ENCODE assay signal across 8 cellular contexts in genomic region chr12:107685360-107686248, GRCh38. TPM values are rescaled to one million over a fixed set of nuclear protein-coding genes. Genes with fewer than 3 reads are reported as not detected.
DNase-seq lines count a peak whose midpoint lies in the region; ATAC-seq and TF ChIP-seq lines count a peak whose summit lies in the region.

Gene PWP1 (plus strand): TSS chr12:107685799. CDS start chr12:107685900, 101 bp downstream.

- ATAC-seq in GM21717 (IDR thresholded peaks at IDR 0.05; ENCODE audit: unreplicated experiment) = peak; percentile 89

- BruUV-seq in PC-9 (replicated peaks; lab: Mats Ljungman, UMichigan) = TSS peak; percentile 88

- CTCF ChIA-PET in PC-9 (lab: Charles Lee) = no interaction called here

- H3F3A ChIP-seq in PC-9 (ENCODE audit: insufficient read depth, low read depth) = peaks cover 8% of the 10 kb centered on the region; the same call in 1 of the 2 replicates

- peak within 1 kb of the TSS; percentile 94 to 98 for H3K9ac ChIP-seq in mucosa of rectum (ENCODE audit: low read depth in 1 of 2, low read length in 2 of 2)

- TF ChIP-seq POLR2A in erythroblast (IDR thresholded peaks at IDR 0.05; ENCODE audit: low read length) = peak; percentile 90

- H3K27me3 ChIP-seq in PC-9 (ENCODE audit: insufficient read depth, low read depth) (no peaks in the 10 kb centered on the region), mucosa of rectum (ENCODE audit: control insufficient read depth in 2 of 2, insufficient read depth in 2 of 2, low read length in 2 of 2) (no peaks in the 10 kb centered on the region)

- H3K79me2 ChIP-seq in PC-9 (ENCODE audit: low read depth) = peaks cover 23% of the 10 kb centered on the region

- POLR2A ChIA-PET in PC-9 (lab: Charles Lee; ENCODE audit: unreplicated experiment) = no interaction called here

- H3K36me3 ChIP-seq in PC-9 (ENCODE audit: low read depth) (peaks cover 2% of the 10 kb centered on the region; the same call in 1 of the 2 replicates), mucosa of rectum (ENCODE audit: control insufficient read depth in 2 of 2, insufficient read depth in 2 of 2, low read length in 2 of 2) (peaks cover 21 to 22% of the 10 kb centered on the region in 2 donors)

- H3K27ac ChIP-seq in PC-9 = peak within 1 kb of the TSS; percentile 71
- peak within 1 kb of the TSS; percentile 84 to 88 for H3K27ac ChIP-seq in mucosa of rectum (ENCODE audit: low read depth in 2 of 2, low read length in 2 of 2)

- H2AFZ ChIP-seq in PC-9 = peak within 1 kb of the TSS; percentile 89

- no peaks in the 10 kb centered on the region for H4K20me1 ChIP-seq in PC-9 (ENCODE audit: insufficient read depth)

- peaks cover 6% of the 10 kb centered on the region; the same call in 1 of the 2 replicates for H3K4me1 ChIP-seq in PC-9 (replicated peaks; ENCODE audit: insufficient read depth)
- peaks cover 5 to 10% of the 10 kb centered on the region in 2 donors for H3K4me1 ChIP-seq in mucosa of rectum (ENCODE audit: control insufficient read depth in 2 of 2, insufficient read depth in 2 of 2, low read length in 2 of 2)

- H3K4me3 ChIP-seq in PC-9 (peak within 1 kb of the TSS; percentile 64), mucosa of rectum (ENCODE audit: low read length in 2 of 2) (peak within 1 kb of the TSS; percentile 96 to 97)

- H3K9me3 ChIP-seq in PC-9 (ENCODE audit: insufficient read depth, low read depth) (no peaks in the 10 kb centered on the region), mucosa of rectum (ENCODE audit: control insufficient read depth in 2 of 2, low read length in 2 of 2) (no peaks in the 10 kb centered on the region)

- DNase-seq in DMS53 (lab: John Stamatoyannopoulos, UW) = peak; percentile 99
- peak; percentile 96 for DNase-seq in KBM-7
- peak; percentile 88 to 91 for DNase-seq in PC-9
- DNase-seq in activated T-cell treated with anti-CD3 and anti-CD28 coated beads, Interleukin-2, amount 50 U/mL, for 1 hour = peak; percentile 95
- peak; percentile 97 to 99 for DNase-seq in erythroblast (lab: John Stamatoyannopoulos, UW)
- DNase-seq in stimulated activated CD8-positive, alpha-beta memory T cell treated with anti-CD3 and anti-CD28 coated beads, Interleukin-4, amount 100 ng/mL, for 4 hours (ENCODE audit: low read depth in 2 of 2, low spot score in 1 of 2) = peak; percentile 86 to 88

- in situ Hi-C loops in KBM-7 (cut with MboI; ENCODE audit: low pct_unique_long_range_greater_than_20kb, low sequenced_read_pairs) = loop anchor here (25.0 kb wide), 1 partner anchor 202 kb away; no protein-coding TSS in a partner anchor

- H3K4me2 ChIP-seq in PC-9 = peak within 1 kb of the TSS; percentile 100

- intact Hi-C loops in PC-9 (cut with micrococcal nuclease; ENCODE audit: unreplicated experiment) = loop anchor here (5.0 kb wide), 1 partner anchor 77 kb away; the partner anchor contains the start of gene PRDM4

- H3K9me2 ChIP-seq in PC-9 (ENCODE audit: insufficient read depth) = no peaks in the 10 kb centered on the region

- no peak for TF ChIP-seq CTCF in PC-9 (conservative IDR thresholded peaks at IDR 0.05)

RNA-seq across cellular contexts. Expression of gene PWP1, which starts in this region (rescaled TPM):
- total RNA-seq in PC-9 (2021) = 41.4 and 44.1 TPM in 2 replicates

Comparison
In these comparisons a context has a peak if more than half of its experiments do, and no peak if none do; other contexts are left out.
1. Peak in every context shown above with its lines: DNase-seq, ATAC-seq, H3K4me3 ChIP-seq and H3K27ac ChIP-seq.